ENCODE assay signal across 1 cellular context in the genomic region with DNA sequence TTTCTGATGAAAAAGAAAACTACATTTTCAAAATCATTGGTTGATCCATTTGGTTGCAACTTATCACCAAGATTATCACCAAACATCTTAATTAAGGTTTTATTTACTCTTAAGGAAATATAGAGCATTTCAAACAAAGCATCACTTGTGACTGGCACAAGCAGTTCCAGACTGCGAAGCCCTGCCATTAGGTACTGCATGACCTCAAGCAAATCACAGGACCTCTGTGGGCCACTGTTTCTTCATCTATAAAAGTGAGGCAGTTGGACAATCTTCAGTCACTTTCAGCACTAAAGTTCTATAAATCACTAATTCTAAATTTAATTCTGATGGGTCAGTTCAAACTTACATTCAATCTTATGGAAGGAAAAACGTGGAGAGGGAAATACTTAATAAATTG.
TF ChIP-seq lines count a peak whose summit lies in the region.

No MANE protein-coding gene starts in this region.

TF ChIP-seq in WTC11, 78 proteins besides CTCF, POLR2A, EP300 and RAD21 (continued from another document):
- TF ChIP-seq, protein P1, sequence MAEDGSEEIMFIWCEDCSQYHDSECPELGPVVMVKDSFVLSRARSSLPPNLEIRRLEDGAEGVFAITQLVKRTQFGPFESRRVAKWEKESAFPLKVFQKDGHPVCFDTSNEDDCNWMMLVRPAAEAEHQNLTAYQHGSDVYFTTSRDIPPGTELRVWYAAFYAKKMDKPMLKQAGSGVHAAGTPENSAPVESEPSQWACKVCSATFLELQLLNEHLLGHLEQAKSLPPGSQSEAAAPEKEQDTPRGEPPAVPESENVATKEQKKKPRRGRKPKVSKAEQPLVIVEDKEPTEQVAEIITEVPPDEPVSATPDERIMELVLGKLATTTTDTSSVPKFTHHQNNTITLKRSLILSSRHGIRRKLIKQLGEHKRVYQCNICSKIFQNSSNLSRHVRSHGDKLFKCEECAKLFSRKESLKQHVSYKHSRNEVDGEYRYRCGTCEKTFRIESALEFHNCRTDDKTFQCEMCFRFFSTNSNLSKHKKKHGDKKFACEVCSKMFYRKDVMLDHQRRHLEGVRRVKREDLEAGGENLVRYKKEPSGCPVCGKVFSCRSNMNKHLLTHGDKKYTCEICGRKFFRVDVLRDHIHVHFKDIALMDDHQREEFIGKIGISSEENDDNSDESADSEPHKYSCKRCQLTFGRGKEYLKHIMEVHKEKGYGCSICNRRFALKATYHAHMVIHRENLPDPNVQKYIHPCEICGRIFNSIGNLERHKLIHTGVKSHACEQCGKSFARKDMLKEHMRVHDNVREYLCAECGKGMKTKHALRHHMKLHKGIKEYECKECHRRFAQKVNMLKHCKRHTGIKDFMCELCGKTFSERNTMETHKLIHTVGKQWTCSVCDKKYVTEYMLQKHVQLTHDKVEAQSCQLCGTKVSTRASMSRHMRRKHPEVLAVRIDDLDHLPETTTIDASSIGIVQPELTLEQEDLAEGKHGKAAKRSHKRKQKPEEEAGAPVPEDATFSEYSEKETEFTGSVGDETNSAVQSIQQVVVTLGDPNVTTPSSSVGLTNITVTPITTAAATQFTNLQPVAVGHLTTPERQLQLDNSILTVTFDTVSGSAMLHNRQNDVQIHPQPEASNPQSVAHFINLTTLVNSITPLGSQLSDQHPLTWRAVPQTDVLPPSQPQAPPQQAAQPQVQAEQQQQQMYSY (CRISPR knock-in tag; IDR thresholded peaks at IDR 0.05) = no peak
- no peak for TF ChIP-seq ETV6 (CRISPR knock-in tag; IDR thresholded peaks at IDR 0.05)
